Comparison of ENCODE assay signal across 1 cellular context in genomic region chr12:113863455-113863845, GRCh38.
TF ChIP-seq lines count a peak whose summit lies in the region.

No MANE protein-coding gene starts in this region.

TF ChIP-seq in HepG2, 621 proteins besides CTCF, POLR2A, EP300 and RAD21 (continued from another document):
- no peak for TF ChIP-seq ZNF639 (CRISPR knock-in tag; conservative IDR thresholded peaks at IDR 0.05)
- no peak for TF ChIP-seq ZGPAT (CRISPR knock-in tag; IDR thresholded peaks at IDR 0.05)
- TF ChIP-seq, protein P1, sequence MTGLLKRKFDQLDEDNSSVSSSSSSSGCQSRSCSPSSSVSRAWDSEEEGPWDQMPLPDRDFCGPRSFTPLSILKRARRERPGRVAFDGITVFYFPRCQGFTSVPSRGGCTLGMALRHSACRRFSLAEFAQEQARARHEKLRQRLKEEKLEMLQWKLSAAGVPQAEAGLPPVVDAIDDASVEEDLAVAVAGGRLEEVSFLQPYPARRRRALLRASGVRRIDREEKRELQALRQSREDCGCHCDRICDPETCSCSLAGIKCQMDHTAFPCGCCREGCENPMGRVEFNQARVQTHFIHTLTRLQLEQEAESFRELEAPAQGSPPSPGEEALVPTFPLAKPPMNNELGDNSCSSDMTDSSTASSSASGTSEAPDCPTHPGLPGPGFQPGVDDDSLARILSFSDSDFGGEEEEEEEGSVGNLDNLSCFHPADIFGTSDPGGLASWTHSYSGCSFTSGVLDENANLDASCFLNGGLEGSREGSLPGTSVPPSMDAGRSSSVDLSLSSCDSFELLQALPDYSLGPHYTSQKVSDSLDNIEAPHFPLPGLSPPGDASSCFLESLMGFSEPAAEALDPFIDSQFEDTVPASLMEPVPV (CRISPR knock-in tag; IDR thresholded peaks at IDR 0.05), result no peak
TF ChIP-seq in HepG2: peak in this region for 2.
